Comparison of ENCODE assay signal across 12 cellular contexts in the genomic region with DNA sequence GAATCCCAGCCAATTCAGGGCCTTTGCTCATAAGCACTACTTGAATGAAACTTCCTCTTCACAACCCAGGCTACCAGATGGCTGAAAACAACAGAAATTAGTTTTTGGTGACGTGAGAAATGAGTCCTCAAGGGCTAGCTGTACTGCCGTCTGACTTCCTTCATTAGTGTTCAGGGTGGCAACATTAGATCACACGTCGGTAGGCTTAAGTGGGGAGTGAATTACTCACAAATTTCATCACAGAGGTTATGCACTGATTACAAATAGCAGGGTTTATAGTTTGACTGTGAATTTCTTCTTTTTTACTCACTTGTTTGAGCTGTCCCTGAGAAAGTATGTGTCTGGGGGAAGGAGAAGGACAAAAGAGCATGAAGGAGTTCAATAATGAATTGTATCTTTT.
DNase-seq lines count a peak whose midpoint lies in the region; ATAC-seq, FAIRE-seq and TF ChIP-seq lines count a peak whose summit lies in the region.
"Had no signal": no experiment of that assay in that cellular context is flagged by ENCODE, and none has a peak within 500 bp of the region (broad histone marks: within the 10 kb centered on the region; RNA-seq: fewer than 3 reads in every experiment).

No MANE protein-coding gene starts in this region.

- H3K9me3 ChIP-seq in GM12878 (replicated peaks; ENCODE audit: control insufficient read depth, insufficient read depth, low read length), result no peaks in the 10 kb centered on the region
- no peaks in the 10 kb centered on the region for H3K9me3 ChIP-seq in effector memory CD4-positive, alpha-beta T cell (ENCODE audit: control insufficient read depth, low read length)

- DNase-seq in GM04503 (ENCODE audit: low read depth), result peak; percentile 56
- DNase-seq in GM20000 (ENCODE audit: low spot score), result peak; percentile 13
- peak; percentile 34 for DNase-seq in GM12878 (ENCODE audit: low read depth, low spot score)
- no peak for DNase-seq in NCI-H1092 (lab: John Stamatoyannopoulos, UW)
- DNase-seq in posterior cingulate gyrus, result no peak
- no peak for DNase-seq in effector memory CD4-positive, alpha-beta T cell
- no peak for DNase-seq in stimulated activated CD8-positive, alpha-beta memory T cell treated with anti-CD3 and anti-CD28 coated beads, Interleukin-4, amount 100 ng/mL, for 48 hours
- DNase-seq: C1 segment of cervical spinal cord; naive thymus-derived CD8-positive, alpha-beta T cell; NCI-H1694; WERI-Rb-1 had no signal

- no peaks in the 10 kb centered on the region for H3K27me3 ChIP-seq in GM12878 (replicated peaks in 1 of 2; ENCODE audit: control insufficient read depth in 2 of 2, insufficient read depth in 2 of 2, low read length in 1 of 2)
- H3K27me3 ChIP-seq in effector memory CD4-positive, alpha-beta T cell (replicated peaks; ENCODE audit: control insufficient read depth, insufficient read depth, low read length, poor library complexity, severe bottlenecking), result no peaks in the 10 kb centered on the region

- ATAC-seq in HG03175 (IDR thresholded peaks at IDR 0.05; ENCODE audit: unreplicated experiment) (peak; percentile 89), GM12878 (peak; percentile 97)
- ATAC-seq: naive thymus-derived CD8-positive, alpha-beta T cell had no signal

- no peaks in the 10 kb centered on the region for H3K36me3 ChIP-seq in GM12878 (ENCODE audit: control insufficient read depth in 2 of 2, insufficient read depth in 2 of 2, low read length in 1 of 2)
- H3K36me3 ChIP-seq in effector memory CD4-positive, alpha-beta T cell (ENCODE audit: control insufficient read depth, insufficient read depth, low read length), result no peaks in the 10 kb centered on the region
- H3K36me3 ChIP-seq: WERI-Rb-1 had no signal

- CTCF ChIA-PET in GM12878 (lab: Yijun Ruan, JAX), result interaction anchor here (1.6 kb wide), 1 partner anchor 34 kb away, joined by 7 read pairs; no protein-coding TSS in a partner anchor

- H3K79me2 ChIP-seq in GM12878 (ENCODE audit: control insufficient read depth, insufficient read depth, low read length), result no peaks in the 10 kb centered on the region

- TF ChIP-seq CTCF in GM20000 (IDR thresholded peaks at IDR 0.05; ENCODE audit: extremely low read depth, missing control alignments) (no peak), GM12878 (IDR thresholded peaks at IDR 0.05 in 2 of 3, conservative IDR thresholded peaks at IDR 0.05 in 1 of 3; ENCODE audit: control insufficient read depth in 2 of 3, extremely low read depth in 1 of 3, insufficient read depth in 1 of 3, low read depth in 3 of 3, low read length in 3 of 3) (no peak)

- no peak overlapping the region for H3K4me3 ChIP-seq in GM12878
- no peak overlapping the region for H3K4me3 ChIP-seq in effector memory CD4-positive, alpha-beta T cell (ENCODE audit: insufficient read depth, low read depth, low read length, poor library complexity, severe bottlenecking)

- SMC1A ChIA-PET in GM12878 (lab: Charles Lee; ENCODE audit: uncharacterized antibody, unreplicated experiment), result interaction anchor here (1.4 to 2.9 kb wide), 7 partner anchors 9 to 30 kb away, joined by 3 to 16 read pairs (median 8); no protein-coding TSS in a partner anchor

- H3K9ac ChIP-seq in GM12878 (ENCODE audit: control insufficient read depth, insufficient read depth, low read length), result no peak overlapping the region

- TF ChIP-seq EP300 in GM12878 (IDR thresholded peaks at IDR 0.05; ENCODE audit: borderline replicate concordance in 1 of 2, control insufficient read depth in 1 of 2, low read depth in 2 of 2, low read length in 2 of 2), result peak in 1 of 2 experiments; percentile 32; a peak in 2 of 4 replicates

- FAIRE-seq in GM12878 (lab: Jason Lieb, UNC), result peak; percentile 13

- POLR2A ChIA-PET in GM12878 (lab: Charles Lee), result interaction anchor here (1.2 kb wide), 1 partner anchor 21 kb away, joined by 3 read pairs; no protein-coding TSS in a partner anchor

- no peak overlapping the region for H3K4me2 ChIP-seq in GM12878 (ENCODE audit: control insufficient read depth, insufficient read depth)

- RAD21 ChIA-PET in GM12878 (lab: Charles Lee; ENCODE audit: unreplicated experiment), result interaction anchor here (1.1 to 2.0 kb wide), 4 partner anchors 12 to 36 kb away, joined by 3 to 13 read pairs (median 5); no protein-coding TSS in a partner anchor

- BruUV-seq in GM12878 (replicated peaks; lab: Mats Ljungman, UMichigan), result no TSS peak

- in situ Hi-C loops in GM12878 (cut with MboI), result no loop called here

- WGBS in GM12878 (ENCODE audit: insufficient coverage, insufficient replicate concordance, low lambda C conversion rate, missing lambda C conversion rate), result 1% methylated on average over 4 of the region's 4 CpGs

- TF ChIP-seq RAD21 in GM12878 (IDR thresholded peaks at IDR 0.05; ENCODE audit: insufficient read depth, low read depth, low read length), result no peak

- intact Hi-C loops in GM12878 (cut with micrococcal nuclease; ENCODE audit: unreplicated experiment) (no loop called here), posterior cingulate gyrus (cut with DNase I) (no loop called here)

- no peak for TF ChIP-seq POLR2A in GM12878 (IDR thresholded peaks at IDR 0.05; ENCODE audit: low read depth, low read length)

- H4K20me1 ChIP-seq in GM12878 (ENCODE audit: control insufficient read depth, insufficient read depth), result no peaks in the 10 kb centered on the region

- H3K27ac ChIP-seq in GM12878 (ENCODE audit: control insufficient read depth, insufficient read depth), result no peak overlapping the region
- H3K27ac ChIP-seq in effector memory CD4-positive, alpha-beta T cell (ENCODE audit: insufficient read depth, low read length, poor library complexity, severe bottlenecking), result no peak overlapping the region
- H3K27ac ChIP-seq: WERI-Rb-1 had no signal

- H3K4me1 ChIP-seq in GM12878 (ENCODE audit: control insufficient read depth, insufficient read depth, low read length), result no peaks in the 10 kb centered on the region
- no peaks in the 10 kb centered on the region for H3K4me1 ChIP-seq in effector memory CD4-positive, alpha-beta T cell (ENCODE audit: control insufficient read depth, insufficient read depth, low read length, poor library complexity, severe bottlenecking)

- peak overlapping the region; percentile 63 for H2AFZ ChIP-seq in GM12878 (ENCODE audit: control insufficient read depth, low read depth, low read length)

TF ChIP-seq in GM12878, 131 proteins besides CTCF, POLR2A, EP300 and RAD21 (continues in another document):
- TF ChIP-seq IKZF2 (IDR thresholded peaks at IDR 0.05) (peak in 1 of 2 experiments; percentile 30; a peak in 1 of 4 replicates), CBX3 (IDR thresholded peaks at IDR 0.05; ENCODE audit: borderline replicate concordance, low read depth) (no peak), POLR2AphosphoS2 (IDR thresholded peaks at IDR 0.05; ENCODE audit: low read depth, low read length) (no peak), NFXL1 (IDR thresholded peaks at IDR 0.05; ENCODE audit: borderline replicate concordance) (no peak), NFIC (IDR thresholded peaks at IDR 0.05; ENCODE audit: low read depth, low read length) (no peak), CHD2 (IDR thresholded peaks at IDR 0.05; ENCODE audit: borderline replicate concordance, low read depth, low read length) (no peak), PAX5 (IDR thresholded peaks at IDR 0.05; ENCODE audit: borderline replicate concordance, low read depth, low read length) (no peak), ETV6 (conservative IDR thresholded peaks at IDR 0.05 in 1 of 2, IDR thresholded peaks at IDR 0.05 in 1 of 2; ENCODE audit: borderline replicate concordance in 1 of 2, low read depth in 1 of 2) (peak in 1 of 2 experiments; percentile 43; a peak in 1 of 4 replicates), MTA2 (IDR thresholded peaks at IDR 0.05; ENCODE audit: low read depth) (peak; percentile 89), ZNF24 (IDR thresholded peaks at IDR 0.05) (peak; percentile 50; the same call in 1 of the 2 replicates), YY1 (IDR thresholded peaks at IDR 0.05; ENCODE audit: low read depth, low read length) (no peak), GABPA (IDR thresholded peaks at IDR 0.05; ENCODE audit: low read depth) (no peak), NR2F1 (conservative IDR thresholded peaks at IDR 0.05) (no peak), BACH1 (IDR thresholded peaks at IDR 0.05; ENCODE audit: borderline replicate concordance) (peak; percentile 22; the same call in 1 of the 2 replicates), STAT3 (IDR thresholded peaks at IDR 0.05; ENCODE audit: low read depth, low read length) (no peak), FOXK2 (IDR thresholded peaks at IDR 0.05) (no peak), MEF2B (IDR thresholded peaks at IDR 0.05; ENCODE audit: partially characterized antibody, poor library complexity, severe bottlenecking) (peak; percentile 26)
- TF ChIP-seq, protein P1, sequence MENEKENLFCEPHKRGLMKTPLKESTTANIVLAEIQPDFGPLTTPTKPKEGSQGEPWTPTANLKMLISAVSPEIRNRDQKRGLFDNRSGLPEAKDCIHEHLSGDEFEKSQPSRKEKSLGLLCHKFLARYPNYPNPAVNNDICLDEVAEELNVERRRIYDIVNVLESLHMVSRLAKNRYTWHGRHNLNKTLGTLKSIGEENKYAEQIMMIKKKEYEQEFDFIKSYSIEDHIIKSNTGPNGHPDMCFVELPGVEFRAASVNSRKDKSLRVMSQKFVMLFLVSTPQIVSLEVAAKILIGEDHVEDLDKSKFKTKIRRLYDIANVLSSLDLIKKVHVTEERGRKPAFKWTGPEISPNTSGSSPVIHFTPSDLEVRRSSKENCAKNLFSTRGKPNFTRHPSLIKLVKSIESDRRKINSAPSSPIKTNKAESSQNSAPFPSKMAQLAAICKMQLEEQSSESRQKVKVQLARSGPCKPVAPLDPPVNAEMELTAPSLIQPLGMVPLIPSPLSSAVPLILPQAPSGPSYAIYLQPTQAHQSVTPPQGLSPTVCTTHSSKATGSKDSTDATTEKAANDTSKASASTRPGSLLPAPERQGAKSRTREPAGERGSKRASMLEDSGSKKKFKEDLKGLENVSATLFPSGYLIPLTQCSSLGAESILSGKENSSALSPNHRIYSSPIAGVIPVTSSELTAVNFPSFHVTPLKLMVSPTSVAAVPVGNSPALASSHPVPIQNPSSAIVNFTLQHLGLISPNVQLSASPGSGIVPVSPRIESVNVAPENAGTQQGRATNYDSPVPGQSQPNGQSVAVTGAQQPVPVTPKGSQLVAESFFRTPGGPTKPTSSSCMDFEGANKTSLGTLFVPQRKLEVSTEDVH (IDR thresholded peaks at IDR 0.05; ENCODE audit: low read depth, partially characterized antibody), result no peak
- TF ChIP-seq, protein P2, sequence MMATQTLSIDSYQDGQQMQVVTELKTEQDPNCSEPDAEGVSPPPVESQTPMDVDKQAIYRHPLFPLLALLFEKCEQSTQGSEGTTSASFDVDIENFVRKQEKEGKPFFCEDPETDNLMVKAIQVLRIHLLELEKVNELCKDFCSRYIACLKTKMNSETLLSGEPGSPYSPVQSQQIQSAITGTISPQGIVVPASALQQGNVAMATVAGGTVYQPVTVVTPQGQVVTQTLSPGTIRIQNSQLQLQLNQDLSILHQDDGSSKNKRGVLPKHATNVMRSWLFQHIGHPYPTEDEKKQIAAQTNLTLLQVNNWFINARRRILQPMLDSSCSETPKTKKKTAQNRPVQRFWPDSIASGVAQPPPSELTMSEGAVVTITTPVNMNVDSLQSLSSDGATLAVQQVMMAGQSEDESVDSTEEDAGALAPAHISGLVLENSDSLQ (IDR thresholded peaks at IDR 0.05), result no peak

Comparison
In these comparisons a context has a peak if more than half of its experiments do, and no peak if none do; other contexts are left out.
1. DNase-seq: peak in GM04503 (single experiment), GM20000 (single experiment) and GM12878 (single experiment); none in NCI-H1092 (single experiment), posterior cingulate gyrus (0 of 10), effector memory CD4-positive, alpha-beta T cell (0 of 3) and stimulated activated CD8-positive, alpha-beta memory T cell treated with anti-CD3 and anti-CD28 coated beads, Interleukin-4, amount 100 ng/mL, for 48 hours (single experiment).